ENCODE assay signal across 8 cellular contexts in the genomic region with DNA sequence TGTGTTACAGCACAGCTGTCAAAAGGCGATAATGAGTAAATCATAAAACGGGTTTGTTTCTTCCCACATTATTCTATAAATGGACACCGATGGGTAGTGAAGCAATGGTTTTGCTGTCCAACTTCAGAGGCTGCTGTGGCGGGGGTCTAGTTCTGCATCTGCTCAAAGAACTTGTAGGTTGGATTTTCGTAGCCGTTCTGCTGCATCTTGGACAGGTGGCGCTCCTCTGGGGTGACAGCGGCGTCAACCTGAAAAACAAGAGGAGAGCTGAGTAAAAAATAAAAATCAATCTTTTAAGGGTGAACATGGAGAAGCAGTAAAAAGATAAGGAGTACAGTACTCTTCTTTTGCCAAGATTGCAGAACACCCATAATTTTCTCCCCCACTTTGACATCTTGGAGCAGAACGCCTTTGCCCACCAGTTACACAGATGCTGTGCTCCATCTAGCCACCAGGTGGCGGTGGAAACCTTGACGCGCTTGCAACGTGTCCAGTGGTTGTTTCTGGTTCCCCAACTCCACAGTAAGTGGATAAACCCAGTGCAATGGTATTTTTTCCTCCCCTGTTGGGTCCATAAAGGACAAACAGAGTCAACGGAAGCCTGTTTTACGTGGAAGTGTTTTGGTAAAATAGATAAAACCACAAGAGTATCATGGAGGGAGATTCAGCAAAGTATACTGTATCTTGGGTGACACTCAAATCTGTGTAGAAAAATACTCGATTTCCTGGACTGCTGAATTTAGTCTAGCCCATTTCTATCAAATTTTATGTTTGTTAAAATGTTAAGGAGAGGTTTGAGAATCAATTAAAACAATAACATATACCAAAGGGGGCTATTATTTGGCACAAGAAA.
DNase-seq lines count a peak whose midpoint lies in the region; ATAC-seq, FAIRE-seq and TF ChIP-seq lines count a peak whose summit lies in the region.

No MANE protein-coding gene starts in this region.

- ATAC-seq in HG02763 (IDR thresholded peaks at IDR 0.05; ENCODE audit: unreplicated experiment) (peak; percentile 94), body of pancreas (peak; percentile 69)

- intact Hi-C loops in body of pancreas (cut with DNase I): loop anchor here (5.0 to 10.0 kb wide), 2 partner anchors 291 to 833 kb away; a partner anchor contains a TSS

- H3K4me1 ChIP-seq in body of pancreas: peaks cover 8% of the 10 kb centered on the region

- H3K27me3 ChIP-seq in body of pancreas: no peaks in the 10 kb centered on the region

- H3K27ac ChIP-seq in 22Rv1 (no peak overlapping the region), body of pancreas (no peak overlapping the region)

- H3K36me3 ChIP-seq in body of pancreas (replicated peaks in 1 of 2; ENCODE audit: insufficient read depth in 1 of 2, low read depth in 2 of 2): peaks cover 0 to 3% of the 10 kb centered on the region in 2 donors

- no peak overlapping the region for H3K4me3 ChIP-seq in body of pancreas

- WGBS in body of pancreas, 2 donors: 55 to 56% methylated on average over 17 of the region's 17 CpGs

- peak; percentile 40 for DNase-seq in GM12892 (ENCODE audit: insufficient read length)
- peak; percentile 66 for DNase-seq in NCI-H1092 treated with DMSO at 0.1 percent for 48 hours (lab: John Stamatoyannopoulos, UW)
- peak; percentile 64 to 74 (median 66) for DNase-seq in body of pancreas
- peak; percentile 91 for DNase-seq in inferior parietal cortex (ENCODE audit: extremely low spot score)
- peak; percentile 34 to 43 for DNase-seq in stimulated activated CD4-positive, alpha-beta T cell treated with anti-CD3 and anti-CD28 coated beads, Interleukin-1b, Interleukin-23, amount 100 ng/mL, for 4 hours (ENCODE audit: low read depth in 2 of 2)

- FAIRE-seq in GM12892 (lab: Jason Lieb, UNC): peak; percentile 84
- FAIRE-seq in TTC549 (lab: Jason Lieb, UNC): peak; percentile 53

- TF ChIP-seq POLR2A in GM12892 (IDR thresholded peaks at IDR 0.05; ENCODE audit: low read depth, low read length) (no peak), body of pancreas (IDR thresholded peaks at IDR 0.05) (no peak)

- TF ChIP-seq CTCF in 22Rv1 (IDR thresholded peaks at IDR 0.05): peak; percentile 95
- peak; percentile 80 to 92 (median 87) for TF ChIP-seq CTCF in body of pancreas (IDR thresholded peaks at IDR 0.05)

- H3K9me3 ChIP-seq in body of pancreas: no peaks in the 10 kb centered on the region

Comparison
In these comparisons a context has a peak if more than half of its experiments do, and no peak if none do; other contexts are left out.
1. DNase-seq: peak in every context shown above with its lines; median percentile 91 in inferior parietal cortex; 66 in NCI-H1092 treated with DMSO at 0.1 percent for 48 hours; 66 in body of pancreas; 40 in GM12892; 38 in stimulated activated CD4-positive, alpha-beta T cell treated with anti-CD3 and anti-CD28 coated beads, Interleukin-1b, Interleukin-23, amount 100 ng/mL, for 4 hours.